In genomic region chr6:53210821-53211220, GRCh38 we compare ENCODE assay signal across 22 cellular contexts.
DNase-seq lines count a peak whose midpoint lies in the region; FAIRE-seq and TF ChIP-seq lines count a peak whose summit lies in the region.
"Had no signal": no experiment of that assay in that cellular context is flagged by ENCODE, and none has a peak within 500 bp of the region (broad histone marks: within the 10 kb centered on the region; RNA-seq: fewer than 3 reads in every experiment).

No MANE protein-coding gene starts in this region.

- peak; percentile 33 for DNase-seq in NCI-H82 (lab: John Stamatoyannopoulos, UW)
- no peak for DNase-seq in NCI-H82 treated with DMSO at 0.1 percent for 48 hours (lab: John Stamatoyannopoulos, UW; ENCODE audit: unreplicated experiment)
- peak; percentile 15 for DNase-seq in mucosa of gallbladder (ENCODE audit: low spot score)
- DNase-seq in small intestine, result peak; percentile 82
- no peak for DNase-seq in mammary epithelial cell
- no peak for DNase-seq in activated CD8-positive, alpha-beta memory T cell treated with anti-CD3 and anti-CD28 coated beads, Interleukin-2, amount 50 U/mL, for 4 hours
- DNase-seq: BE2C; CD4-positive, alpha-beta T cell; CD8-positive, alpha-beta memory T cell; DMS 273 treated with DMSO at 0.1 percent for 48 hours; DMS79; EL; GDM1; GOT3 had no signal

- WGBS in small intestine, 3 donors, result 64 to 83% (median 68%) methylated on average over 4 of the region's 4 CpGs
- WGBS in mammary epithelial cell (ENCODE audit: low coverage, missing lambda C conversion rate), result 75% methylated on average over 4 of the region's 4 CpGs

- no peaks in the 10 kb centered on the region for H3K9me3 ChIP-seq in small intestine (ENCODE audit: control insufficient read depth, low read depth)
- H3K9me3 ChIP-seq in mammary epithelial cell (replicated peaks; ENCODE audit: insufficient read depth, low read length), result no peaks in the 10 kb centered on the region
- H3K9me3 ChIP-seq: BE2C, HAP-1 had no signal

- FAIRE-seq in small intestine (lab: Jason Lieb, UNC), result no peak
- FAIRE-seq: A204.1, D721Med, GM12878, GM18507, H54 had no signal

- no peaks in the 10 kb centered on the region for H4K20me1 ChIP-seq in mammary epithelial cell (ENCODE audit: insufficient read depth, low read length)
- H4K20me1 ChIP-seq: BLaER1 treated with 17β-estradiol and CSF1 and Interleukin-3, amounts not matched to agents 10 nM and 100 nM had no signal

- dilution Hi-C loops in mammary epithelial cell (cut with HindIII; ENCODE audit: low sequenced_read_pairs), result no loop called here

- H3K36me3 ChIP-seq in small intestine (ENCODE audit: control insufficient read depth in 2 of 2, insufficient read depth in 2 of 2, low read length in 2 of 2) (no peaks in the 10 kb centered on the region), mammary epithelial cell (ENCODE audit: insufficient read depth, low read length) (no peaks in the 10 kb centered on the region)
- H3K36me3 ChIP-seq: BE2C; BLaER1 treated with 17β-estradiol and CSF1 and Interleukin-3, amounts not matched to agents 10 nM and 100 nM; HAP-1 had no signal

- H3K27ac ChIP-seq in small intestine (ENCODE audit: low read depth in 1 of 2, low read length in 1 of 2), result no peak overlapping the region
- H3K27ac ChIP-seq in mammary epithelial cell (ENCODE audit: insufficient read depth, low read depth, low read length), result no peak overlapping the region
- H3K27ac ChIP-seq: 22Rv1; BLaER1 treated with 17β-estradiol and CSF1 and Interleukin-3, amounts not matched to agents 10 nM and 100 nM had no signal

- in situ Hi-C loops in mammary epithelial cell (cut with MboI; ENCODE audit: low sequenced_read_pairs in 2 of 2), result no loop called here

- H2AFZ ChIP-seq in mammary epithelial cell (ENCODE audit: low read depth, low read length), result no peak overlapping the region

- TF ChIP-seq CTCF in mammary epithelial cell (conservative IDR thresholded peaks at IDR 0.05 in 1 of 2, IDR thresholded peaks at IDR 0.05 in 1 of 2; ENCODE audit: extremely low read depth in 1 of 2, insufficient read depth in 1 of 2, low read depth in 1 of 2, low read length in 2 of 2), result no peak

- H3K4me1 ChIP-seq in small intestine (ENCODE audit: control insufficient read depth in 2 of 2, insufficient read depth in 1 of 2, low read depth in 1 of 2, low read length in 1 of 2), result no peaks in the 10 kb centered on the region
- no peaks in the 10 kb centered on the region for H3K4me1 ChIP-seq in mammary epithelial cell (ENCODE audit: insufficient read depth, low read length)
- H3K4me1 ChIP-seq: BE2C; BLaER1 treated with 17β-estradiol and CSF1 and Interleukin-3, amounts not matched to agents 10 nM and 100 nM; HAP-1 had no signal

- H3K27me3 ChIP-seq in small intestine (ENCODE audit: control insufficient read depth in 2 of 2, insufficient read depth in 2 of 2, low read length in 2 of 2) (no peaks in the 10 kb centered on the region), mammary epithelial cell (ENCODE audit: insufficient read depth, low read length) (peaks cover 2% of the 10 kb centered on the region)
- H3K27me3 ChIP-seq: BE2C; BLaER1 treated with 17β-estradiol and CSF1 and Interleukin-3, amounts not matched to agents 10 nM and 100 nM had no signal

- BruUV-seq in mammary epithelial cell (replicated peaks; lab: Mats Ljungman, UMichigan), result no TSS peak

- H3K4me3 ChIP-seq in small intestine (ENCODE audit: low read depth in 1 of 2, low read length in 2 of 2) (no peak overlapping the region), mammary epithelial cell (replicated peaks in 1 of 3; ENCODE audit: insufficient read depth in 1 of 3, low read depth in 2 of 3, low read length in 3 of 3) (no peak overlapping the region)
- H3K4me3 ChIP-seq: BLaER1 treated with 17β-estradiol and CSF1 and Interleukin-3, amounts not matched to agents 10 nM and 100 nM; GM12878; HAP-1 had no signal

- CTCF ChIA-PET in mammary epithelial cell (lab: Charles Lee; ENCODE audit: low non-redundant PET), result no interaction called here

- intact Hi-C loops in mammary epithelial cell (cut with micrococcal nuclease), result no loop called here

- no peak overlapping the region for H3K9ac ChIP-seq in mammary epithelial cell (ENCODE audit: insufficient read depth, low read length)
- H3K9ac ChIP-seq: BLaER1 treated with 17β-estradiol and CSF1 and Interleukin-3, amounts not matched to agents 10 nM and 100 nM had no signal

- H3K4me2 ChIP-seq in mammary epithelial cell (ENCODE audit: insufficient read depth, low read depth, low read length), result no peak overlapping the region
- H3K4me2 ChIP-seq: BLaER1 treated with 17β-estradiol and CSF1 and Interleukin-3, amounts not matched to agents 10 nM and 100 nM had no signal

- no peaks in the 10 kb centered on the region for H3K79me2 ChIP-seq in mammary epithelial cell (ENCODE audit: insufficient read depth, low read length)

Comparison
In these comparisons a context has a peak if more than half of its experiments do, and no peak if none do; other contexts are left out.
1. DNase-seq: peak in NCI-H82 (single experiment), mucosa of gallbladder (single experiment) and small intestine (single experiment); none in NCI-H82 treated with DMSO at 0.1 percent for 48 hours (single experiment), mammary epithelial cell (single experiment) and activated CD8-positive, alpha-beta memory T cell treated with anti-CD3 and anti-CD28 coated beads, Interleukin-2, amount 50 U/mL, for 4 hours (single experiment).